Comparison of ENCODE assay signal across 17 cellular contexts in the genomic region with DNA sequence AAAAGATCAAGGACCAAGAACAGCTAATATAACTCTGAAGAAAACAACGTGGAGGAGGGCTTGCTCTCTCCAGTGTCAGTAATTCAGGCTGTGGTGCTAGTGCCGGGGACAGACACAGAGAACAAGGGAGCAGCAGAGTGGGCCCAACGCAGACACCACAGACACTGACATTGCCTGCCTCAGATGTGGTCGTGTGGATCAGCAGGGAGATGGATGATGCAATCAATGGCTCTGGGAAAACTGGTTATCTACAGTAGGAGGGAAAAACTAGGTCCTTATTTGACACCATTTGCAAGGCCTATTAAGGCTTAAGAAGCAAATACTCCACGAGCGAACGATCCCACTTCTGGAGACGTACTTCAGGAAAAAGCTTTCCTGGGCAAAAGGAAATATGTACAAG. TPM values are rescaled to one million over a fixed set of nuclear protein-coding genes. Genes with fewer than 3 reads are reported as not detected.
DNase-seq lines count a peak whose midpoint lies in the region; ATAC-seq and TF ChIP-seq lines count a peak whose summit lies in the region.
"Had no signal": no experiment of that assay in that cellular context is flagged by ENCODE, and none has a peak within 500 bp of the region (broad histone marks: within the 10 kb centered on the region; RNA-seq: fewer than 3 reads in every experiment).

No MANE protein-coding gene starts in this region.

- H3K36me3 Mint-ChIP-seq in progenitor cell of endocrine pancreas (ENCODE audit: insufficient read depth): peaks cover 4% of the 10 kb centered on the region

- no peak for TF ChIP-seq CTCF in fibroblast of villous mesenchyme (IDR thresholded peaks at IDR 0.05; ENCODE audit: insufficient read depth, low read depth, low read length)
- no peak for TF ChIP-seq CTCF in progenitor cell of endocrine pancreas (IDR thresholded peaks at IDR 0.05; ENCODE audit: unreplicated experiment)

- DNase-seq in NCI-H510A treated with DMSO at 0.1 percent for 48 hours (lab: John Stamatoyannopoulos, UW): peak; percentile 23
- no peak for DNase-seq in NCI-H510A (lab: John Stamatoyannopoulos, UW)
- DNase-seq in RPMI7951 (ENCODE audit: low read depth): peak; percentile 18
- peak; percentile 80 for DNase-seq in fibroblast of villous mesenchyme (ENCODE audit: low read depth)
- no peak for DNase-seq in progenitor cell of endocrine pancreas (ENCODE audit: low spot score, unreplicated experiment)
- no peak for DNase-seq in activated effector memory CD4-positive, alpha-beta T cell treated with anti-CD3 and anti-CD28 coated beads, Interleukin-2, amount 50 U/mL, for 16 hours
- no peak for DNase-seq in stimulated activated naive CD8-positive, alpha-beta T cell treated with anti-CD3 and anti-CD28 coated beads, Interleukin-15, amount 100 ng/mL, for 72 hours
- DNase-seq: activated CD4-positive, alpha-beta T cell treated with anti-CD3 and anti-CD28 coated beads, Interleukin-2, amount 50 U/mL, for 1 hour; activated effector memory CD4-positive, alpha-beta T cell treated with Interleukin-2 at 50 U/mL for 16 hours; cerebellar nuclear complex; immature natural killer cell; naive thymus-derived CD8-positive, alpha-beta T cell; NCI-H1092; small intestine; thyroid gland had no signal

- peaks cover 14% of the 10 kb centered on the region for H3K9me3 Mint-ChIP-seq in progenitor cell of endocrine pancreas (ENCODE audit: low read depth)
- H3K9me3 Mint-ChIP-seq in stimulated activated naive CD8-positive, alpha-beta T cell treated with anti-CD3 and anti-CD28 coated beads, Interleukin-15, amount 100 ng/mL, for 72 hours: peaks cover 11 to 15% of the 10 kb centered on the region in 2 donors

- no peak overlapping the region for H3K4me3 Mint-ChIP-seq in progenitor cell of endocrine pancreas (ENCODE audit: low read depth)
- no peak overlapping the region for H3K4me3 Mint-ChIP-seq in stimulated activated naive CD8-positive, alpha-beta T cell treated with anti-CD3 and anti-CD28 coated beads, Interleukin-15, amount 100 ng/mL, for 72 hours
- H3K4me3 Mint-ChIP-seq: immature natural killer cell; naive thymus-derived CD8-positive, alpha-beta T cell; T-helper 1 cell treated with Interleukin-12 subunit alpha and Interleukin-12 subunit beta and Interleukin-4 antibody, amounts not matched to agents 30 μg/mL and 1 μg/mL, for 36 hours had no signal

- H3K27me3 Mint-ChIP-seq in progenitor cell of endocrine pancreas: no peaks in the 10 kb centered on the region
- H3K27me3 Mint-ChIP-seq in stimulated activated naive CD8-positive, alpha-beta T cell treated with anti-CD3 and anti-CD28 coated beads, Interleukin-15, amount 100 ng/mL, for 72 hours: no peaks in the 10 kb centered on the region
- H3K27me3 Mint-ChIP-seq: naive thymus-derived CD8-positive, alpha-beta T cell had no signal

- H3K4me3 ChIP-seq in fibroblast of villous mesenchyme (ENCODE audit: low read depth, low read length): no peak overlapping the region
- H3K4me3 ChIP-seq: thyroid gland had no signal

- ATAC-seq in stimulated activated naive CD8-positive, alpha-beta T cell treated with anti-CD3 and anti-CD28 coated beads, Interleukin-15, amount 100 ng/mL, for 72 hours: no peak
- ATAC-seq in HG02840 (IDR thresholded peaks at IDR 0.05; ENCODE audit: low FRiP score, unreplicated experiment): no peak
- ATAC-seq: naive thymus-derived CD8-positive, alpha-beta T cell had no signal

- peaks cover 26% of the 10 kb centered on the region for H3K4me1 Mint-ChIP-seq in progenitor cell of endocrine pancreas (ENCODE audit: low read depth)
- peaks cover 47% of the 10 kb centered on the region for H3K4me1 Mint-ChIP-seq in stimulated activated naive CD8-positive, alpha-beta T cell treated with anti-CD3 and anti-CD28 coated beads, Interleukin-15, amount 100 ng/mL, for 72 hours

- H3K27ac Mint-ChIP-seq in progenitor cell of endocrine pancreas: peak overlapping the region; percentile 78
- peak overlapping the region in 1 of 2 donors; percentile 74 for H3K27ac Mint-ChIP-seq in stimulated activated naive CD8-positive, alpha-beta T cell treated with anti-CD3 and anti-CD28 coated beads, Interleukin-15, amount 100 ng/mL, for 72 hours
- H3K27ac Mint-ChIP-seq: T-helper 1 cell treated with Interleukin-12 subunit alpha and Interleukin-12 subunit beta and Interleukin-4 antibody, amounts not matched to agents 30 μg/mL and 1 μg/mL, for 36 hours had no signal

RNA-seq across cellular contexts. Expression of gene HDLBP, which starts 36.1 kb away (rescaled TPM):
- 403 and 467 TPM in 2 replicates for total RNA-seq in RPMI7951 (2014; rRNA removed; shearing (Covaris generic))
- total RNA-seq in fibroblast of villous mesenchyme: 1,089 and 1,343 TPM in 2 replicates
- total RNA-seq in progenitor cell of endocrine pancreas: 388 and 399 TPM in 2 replicates

RNA-seq across cellular contexts. Expression of gene SEPTIN2, which starts 36.3 kb away (rescaled TPM):
- 451 and 502 TPM in 2 replicates for total RNA-seq in RPMI7951 (2014; rRNA removed; shearing (Covaris generic))
- total RNA-seq in fibroblast of villous mesenchyme: 426 and 577 TPM in 2 replicates
- 445 and 460 TPM in 2 replicates for total RNA-seq in progenitor cell of endocrine pancreas

Comparison
In these comparisons a context has a peak if more than half of its experiments do, and no peak if none do; other contexts are left out.
1. DNase-seq: peak in NCI-H510A treated with DMSO at 0.1 percent for 48 hours (single experiment), RPMI7951 (single experiment) and fibroblast of villous mesenchyme (single experiment); none in NCI-H510A (single experiment), progenitor cell of endocrine pancreas (single experiment), activated effector memory CD4-positive, alpha-beta T cell treated with anti-CD3 and anti-CD28 coated beads, Interleukin-2, amount 50 U/mL, for 16 hours (single experiment) and stimulated activated naive CD8-positive, alpha-beta T cell treated with anti-CD3 and anti-CD28 coated beads, Interleukin-15, amount 100 ng/mL, for 72 hours (0 of 2).